In the genomic region with DNA sequence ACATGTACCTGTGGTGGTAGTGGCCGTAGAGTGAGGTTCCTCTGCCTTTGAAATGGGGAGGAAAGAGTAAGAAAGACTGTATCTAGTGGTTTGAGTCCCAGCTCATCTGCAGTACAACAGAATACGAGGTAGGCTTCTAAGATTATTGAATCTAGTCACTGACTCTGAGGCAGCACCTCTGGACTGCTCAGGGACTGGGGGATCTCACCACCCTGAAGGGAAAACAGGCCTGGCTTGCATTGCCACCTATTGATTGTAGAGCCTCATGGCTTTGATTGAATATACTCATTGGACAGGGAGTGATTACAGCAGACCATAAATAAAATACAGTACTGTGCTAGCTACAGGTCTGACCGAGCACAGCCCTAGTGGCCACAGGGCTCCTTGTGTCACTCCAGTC, we compare ENCODE assay signal across 17 cellular contexts. TPM values are rescaled to one million over a fixed set of nuclear protein-coding genes. Genes with fewer than 3 reads are reported as not detected.
DNase-seq lines count a peak whose midpoint lies in the region; ATAC-seq and TF ChIP-seq lines count a peak whose summit lies in the region.
"Had no signal": no experiment of that assay in that cellular context is flagged by ENCODE, and none has a peak within 500 bp of the region (broad histone marks: within the 10 kb centered on the region; RNA-seq: fewer than 3 reads in every experiment).

No MANE protein-coding gene starts in this region.

- H3K36me3 ChIP-seq in DND-41 (ENCODE audit: insufficient read depth, low read length), result peaks cover 8% of the 10 kb centered on the region
- H3K36me3 ChIP-seq: BLaER1 treated with 17β-estradiol and CSF1 and Interleukin-3, amounts not matched to agents 10 nM and 100 nM; HAP-1 had no signal

- H3K27ac ChIP-seq in DND-41 (ENCODE audit: low read length), result peak overlapping the region; percentile 26; the same call in 1 of the 2 replicates
- H3K27ac ChIP-seq: BLaER1 treated with 17β-estradiol and CSF1 and Interleukin-3, amounts not matched to agents 10 nM and 100 nM had no signal

- H3K9me3 ChIP-seq in DND-41 (ENCODE audit: insufficient read depth, low read length, severe bottlenecking), result no peaks in the 10 kb centered on the region
- H3K9me3 ChIP-seq: HAP-1 had no signal

- no peak overlapping the region for H2AFZ ChIP-seq in DND-41 (ENCODE audit: low read depth, low read length)

- H3K9ac ChIP-seq in DND-41 (ENCODE audit: low read depth, low read length), result no peak overlapping the region
- H3K9ac ChIP-seq: BLaER1 treated with 17β-estradiol and CSF1 and Interleukin-3, amounts not matched to agents 10 nM and 100 nM had no signal

- no peaks in the 10 kb centered on the region for H3K27me3 ChIP-seq in DND-41 (ENCODE audit: insufficient read depth, low read length, poor library complexity)

- no peak overlapping the region for H3K4me3 ChIP-seq in DND-41 (ENCODE audit: low read depth in 1 of 2, low read length in 2 of 2)
- H3K4me3 ChIP-seq: BLaER1 treated with 17β-estradiol and CSF1 and Interleukin-3, amounts not matched to agents 10 nM and 100 nM; HAP-1 had no signal

- H3K27ac Mint-ChIP-seq in activated T-cell treated with anti-CD3 and anti-CD28 coated beads, Interleukin-2, amount 50 U/mL, for 72 hours, result no peak overlapping the region
- no peak overlapping the region for H3K27ac Mint-ChIP-seq in stimulated activated effector memory CD8-positive, alpha-beta T cell treated with anti-CD3 and anti-CD28 coated beads, Interleukin-12 subunit alpha, Interleukin-12 subunit beta, amount 100 ng/mL, for 72 hours

- peak; percentile 24 to 42 for ATAC-seq in activated T-cell treated with anti-CD3 and anti-CD28 coated beads, Interleukin-2, amount 50 U/mL, for 72 hours (replicated peaks in 1 of 2)
- no peak for ATAC-seq in activated T-cell treated with anti-CD3 and anti-CD28 coated beads, Interleukin-2, amount 50 U/mL, for 4 hours
- ATAC-seq in DND-41 (ENCODE audit: insufficient read depth, low read depth) (no peak), HG03025 (IDR thresholded peaks at IDR 0.05; ENCODE audit: low FRiP score, unreplicated experiment) (no peak)
- ATAC-seq in stimulated activated effector memory CD8-positive, alpha-beta T cell treated with anti-CD3 and anti-CD28 coated beads, Interleukin-12 subunit alpha, Interleukin-12 subunit beta, amount 100 ng/mL, for 72 hours, result peak; percentile 50

- H3K4me1 Mint-ChIP-seq in activated T-cell treated with anti-CD3 and anti-CD28 coated beads, Interleukin-2, amount 50 U/mL, for 72 hours (ENCODE audit: low read depth), result peaks cover 9% of the 10 kb centered on the region
- peaks cover 4% of the 10 kb centered on the region for H3K4me1 Mint-ChIP-seq in activated T-cell treated with anti-CD3 and anti-CD28 coated beads, Interleukin-2, amount 50 U/mL, for 4 hours (ENCODE audit: low read depth)
- peaks cover 20% of the 10 kb centered on the region for H3K4me1 Mint-ChIP-seq in stimulated activated effector memory CD8-positive, alpha-beta T cell treated with anti-CD3 and anti-CD28 coated beads, Interleukin-12 subunit alpha, Interleukin-12 subunit beta, amount 100 ng/mL, for 72 hours

- H3K4me2 ChIP-seq in DND-41 (ENCODE audit: insufficient read depth, low read length), result no peak overlapping the region
- H3K4me2 ChIP-seq: BLaER1 treated with 17β-estradiol and CSF1 and Interleukin-3, amounts not matched to agents 10 nM and 100 nM had no signal

- H3K79me2 ChIP-seq in DND-41 (ENCODE audit: insufficient read depth, low read length), result 0 out of 2 replicates have a peak, but pooled peaks cover 2% of the 10 kb centered on the region

- no peaks in the 10 kb centered on the region for H4K20me1 ChIP-seq in DND-41 (ENCODE audit: insufficient read depth, low read length)
- H4K20me1 ChIP-seq: BLaER1 treated with 17β-estradiol and CSF1 and Interleukin-3, amounts not matched to agents 10 nM and 100 nM had no signal

- TF ChIP-seq CTCF in DND-41 (IDR thresholded peaks at IDR 0.05; ENCODE audit: borderline replicate concordance, extremely low read depth, low read length, poor library complexity, severe bottlenecking), result no peak

- H3K4me1 ChIP-seq in DND-41 (ENCODE audit: insufficient read depth, low read length), result no peaks in the 10 kb centered on the region
- H3K4me1 ChIP-seq: BLaER1 treated with 17β-estradiol and CSF1 and Interleukin-3, amounts not matched to agents 10 nM and 100 nM had no signal

- H3K4me3 Mint-ChIP-seq in activated T-cell treated with anti-CD3 and anti-CD28 coated beads, Interleukin-2, amount 50 U/mL, for 72 hours, result no peak overlapping the region
- no peak overlapping the region for H3K4me3 Mint-ChIP-seq in activated T-cell treated with anti-CD3 and anti-CD28 coated beads, Interleukin-2, amount 50 U/mL, for 4 hours
- H3K4me3 Mint-ChIP-seq in stimulated activated effector memory CD8-positive, alpha-beta T cell treated with anti-CD3 and anti-CD28 coated beads, Interleukin-12 subunit alpha, Interleukin-12 subunit beta, amount 100 ng/mL, for 72 hours, result no peak overlapping the region
- H3K4me3 Mint-ChIP-seq: CD4-positive, CD25-positive, alpha-beta regulatory T cell had no signal

- H3K27me3 Mint-ChIP-seq in activated T-cell treated with anti-CD3 and anti-CD28 coated beads, Interleukin-2, amount 50 U/mL, for 72 hours (ENCODE audit: low read depth), result peaks cover 19% of the 10 kb centered on the region
- no peaks in the 10 kb centered on the region for H3K27me3 Mint-ChIP-seq in activated T-cell treated with anti-CD3 and anti-CD28 coated beads, Interleukin-2, amount 50 U/mL, for 4 hours (ENCODE audit: low read depth)
- H3K27me3 Mint-ChIP-seq: CD4-positive, CD25-positive, alpha-beta regulatory T cell had no signal

- H3K9me3 Mint-ChIP-seq in activated T-cell treated with anti-CD3 and anti-CD28 coated beads, Interleukin-2, amount 50 U/mL, for 72 hours, result peaks cover 2 to 6% of the 10 kb centered on the region in 2 donors
- peaks cover 17% of the 10 kb centered on the region for H3K9me3 Mint-ChIP-seq in activated T-cell treated with anti-CD3 and anti-CD28 coated beads, Interleukin-2, amount 50 U/mL, for 4 hours
- no peaks in the 10 kb centered on the region for H3K9me3 Mint-ChIP-seq in stimulated activated effector memory CD8-positive, alpha-beta T cell treated with anti-CD3 and anti-CD28 coated beads, Interleukin-12 subunit alpha, Interleukin-12 subunit beta, amount 100 ng/mL, for 72 hours

- peaks cover 8 to 19% of the 10 kb centered on the region in 2 donors for H3K36me3 Mint-ChIP-seq in activated T-cell treated with anti-CD3 and anti-CD28 coated beads, Interleukin-2, amount 50 U/mL, for 72 hours (ENCODE audit: insufficient read depth in 2 of 2)
- peaks cover 2% of the 10 kb centered on the region for H3K36me3 Mint-ChIP-seq in activated T-cell treated with anti-CD3 and anti-CD28 coated beads, Interleukin-2, amount 50 U/mL, for 4 hours (ENCODE audit: insufficient read depth)
- H3K36me3 Mint-ChIP-seq in stimulated activated effector memory CD8-positive, alpha-beta T cell treated with anti-CD3 and anti-CD28 coated beads, Interleukin-12 subunit alpha, Interleukin-12 subunit beta, amount 100 ng/mL, for 72 hours, result no peaks in the 10 kb centered on the region
- H3K36me3 Mint-ChIP-seq: CD4-positive, CD25-positive, alpha-beta regulatory T cell had no signal

- no peak for DNase-seq in activated T-cell treated with anti-CD3 and anti-CD28 coated beads, Interleukin-2, amount 50 U/mL, for 72 hours
- DNase-seq in activated T-cell treated with anti-CD3 and anti-CD28 coated beads, Interleukin-2, amount 50 U/mL, for 4 hours, result no peak
- DNase-seq in DND-41 (no peak), UCSD-AML1 (lab: John Stamatoyannopoulos, UW; ENCODE audit: unreplicated experiment) (peak; percentile 4), NCI-H1105 treated with DMSO at 0.1 percent for 48 hours (lab: John Stamatoyannopoulos, UW) (no peak)
- DNase-seq in stimulated activated effector memory CD8-positive, alpha-beta T cell treated with anti-CD3 and anti-CD28 coated beads, Interleukin-12 subunit alpha, Interleukin-12 subunit beta, amount 100 ng/mL, for 72 hours (ENCODE audit: low spot score in 2 of 2), result no peak
- DNase-seq: ACHN; CD4-positive, CD25-positive, alpha-beta regulatory T cell; DMS79; EL; IMR-90 had no signal

RNA-seq across cellular contexts. Expression of a gene that starts 50.5 kb away (rescaled TPM):
- total RNA-seq in activated T-cell treated with anti-CD3 and anti-CD28 coated beads, Interleukin-2, amount 50 U/mL, for 72 hours, result 10 to 100 TPM; 19.1 to 20.0 TPM
- total RNA-seq in activated T-cell treated with anti-CD3 and anti-CD28 coated beads, Interleukin-2, amount 50 U/mL, for 4 hours, result 10 to 100 TPM; 13.2 to 24.8 (median 20.1) TPM
- total RNA-seq: A172, H1, HT-29, IMR-90 had no signal

Comparison
In these comparisons a context has a peak if more than half of its experiments do, and no peak if none do; other contexts are left out.
1. ATAC-seq: peak in activated T-cell treated with anti-CD3 and anti-CD28 coated beads, Interleukin-2, amount 50 U/mL, for 72 hours (2 of 2) and stimulated activated effector memory CD8-positive, alpha-beta T cell treated with anti-CD3 and anti-CD28 coated beads, Interleukin-12 subunit alpha, Interleukin-12 subunit beta, amount 100 ng/mL, for 72 hours (single experiment); none in activated T-cell treated with anti-CD3 and anti-CD28 coated beads, Interleukin-2, amount 50 U/mL, for 4 hours (0 of 2), DND-41 (single experiment) and HG03025 (single experiment).